ENCODE assay signal across 28 cellular contexts in genomic region chr16:85105475-85105874, GRCh38. TPM values are rescaled to one million over a fixed set of nuclear protein-coding genes. Genes with fewer than 3 reads are reported as not detected.
DNase-seq lines count a peak whose midpoint lies in the region; ATAC-seq and TF ChIP-seq lines count a peak whose summit lies in the region.
"Had no signal": no experiment of that assay in that cellular context is flagged by ENCODE, and none has a peak within 500 bp of the region (broad histone marks: within the 10 kb centered on the region; RNA-seq: fewer than 3 reads in every experiment).

No MANE protein-coding gene starts in this region.

- H3K4me1 Mint-ChIP-seq in CD8-positive, alpha-beta memory T cell, result peaks cover 45 to 56% (median 49%) of the 10 kb centered on the region in 3 donors
- peaks cover 38 to 48% of the 10 kb centered on the region in 2 donors for H3K4me1 Mint-ChIP-seq in effector memory CD8-positive, alpha-beta T cell (ENCODE audit: low read depth in 2 of 2)
- H3K4me1 Mint-ChIP-seq: mesothelial cell of epicardium, neural crest cell had no signal

- H3K27ac ChIP-seq in BLaER1 (peak overlapping the region; percentile 76), OCI-LY7 (ENCODE audit: low read depth, low read length, poor library complexity, severe bottlenecking) (peak overlapping the region; percentile 81), uterus (no peak overlapping the region)
- H3K27ac ChIP-seq in CD8-positive, alpha-beta memory T cell (ENCODE audit: low read depth, low read length), result no peak overlapping the region
- H3K27ac ChIP-seq: heart right ventricle, HL-60, left lung, tibial nerve, WERI-Rb-1 had no signal

- no peaks in the 10 kb centered on the region for H3K36me3 Mint-ChIP-seq in CD8-positive, alpha-beta memory T cell
- H3K36me3 Mint-ChIP-seq in effector memory CD8-positive, alpha-beta T cell (ENCODE audit: insufficient read depth), result peaks cover 10% of the 10 kb centered on the region
- H3K36me3 Mint-ChIP-seq: mesothelial cell of epicardium had no signal

- peak overlapping the region; percentile 86; the same call in 1 of the 2 replicates for H2AFZ ChIP-seq in OCI-LY7 (ENCODE audit: low read length)

- no peaks in the 10 kb centered on the region for H3K36me3 ChIP-seq in BLaER1
- no peaks in the 10 kb centered on the region for H3K36me3 ChIP-seq in CD8-positive, alpha-beta memory T cell (ENCODE audit: insufficient read depth, low read length)
- H3K36me3 ChIP-seq in OCI-LY7 (ENCODE audit: insufficient read depth, low read length), result no peaks in the 10 kb centered on the region
- H3K36me3 ChIP-seq in uterus, result no peaks in the 10 kb centered on the region
- H3K36me3 ChIP-seq: heart right ventricle, left lung, tibial nerve, WERI-Rb-1 had no signal

- H3K9me3 Mint-ChIP-seq in CD8-positive, alpha-beta memory T cell, result no peaks in the 10 kb centered on the region
- H3K9me3 Mint-ChIP-seq in effector memory CD8-positive, alpha-beta T cell, result no peaks in the 10 kb centered on the region
- H3K9me3 Mint-ChIP-seq: activated T-cell treated with anti-CD3 and anti-CD28 coated beads, Interleukin-2, amount 50 U/mL, for 72 hours; dendritic cell treated with granulocyte-macrophage colony-stimulating factor and Interleukin-4, amounts not matched to agents 40 ng/mL and 50 ng/mL, for 4 days; mesothelial cell of epicardium; neural crest cell; stimulated activated naive CD8-positive, alpha-beta T cell treated with anti-CD3 and anti-CD28 coated beads, Interleukin-15, Interleukin-2, amounts not matched to agents 100 ng/mL and 50 ng/mL, for 24 hours; T-helper 2 cell treated with Interferon-gamma antibody and Interleukin-4, amounts not matched to agents 5 μg/mL and 100 μg/mL, for 36 hours had no signal

- POLR2A ChIA-PET in CD8-positive, alpha-beta memory T cell (lab: Charles Lee), result interaction anchor here (1.0 to 1.6 kb wide), 3 partner anchors 9 to 77 kb away, joined by 3 to 6 read pairs (median 4); no protein-coding TSS in a partner anchor
- POLR2A ChIA-PET in OCI-LY7 (lab: Charles Lee), result interaction anchor here (0.5 to 1.4 kb wide), 6 partner anchors 9 to 240 kb away, joined by 3 to 4 read pairs (median 4); no protein-coding TSS in a partner anchor

- peak overlapping the region in 5 of 7 donors; percentile 37 to 82 (median 76) for H3K4me3 Mint-ChIP-seq in CD8-positive, alpha-beta memory T cell
- peak overlapping the region; percentile 70 to 75 for H3K4me3 Mint-ChIP-seq in effector memory CD8-positive, alpha-beta T cell
- H3K4me3 Mint-ChIP-seq: dendritic cell treated with granulocyte-macrophage colony-stimulating factor and Interleukin-4, amounts not matched to agents 40 ng/mL and 50 ng/mL, for 4 days; mesothelial cell of epicardium; neural crest cell; stimulated activated naive CD8-positive, alpha-beta T cell treated with anti-CD3 and anti-CD28 coated beads, Interleukin-15, Interleukin-2, amounts not matched to agents 100 ng/mL and 50 ng/mL, for 24 hours had no signal

- H3K27ac Mint-ChIP-seq in CD8-positive, alpha-beta memory T cell, result peak overlapping the region; percentile 81 to 95 (median 90)
- peak overlapping the region; percentile 87 to 93 for H3K27ac Mint-ChIP-seq in effector memory CD8-positive, alpha-beta T cell
- H3K27ac Mint-ChIP-seq: activated T-cell treated with anti-CD3 and anti-CD28 coated beads, Interleukin-2, amount 50 U/mL, for 72 hours; mesothelial cell of epicardium had no signal

- DNase-seq in CD8-positive, alpha-beta memory T cell, result no peak
- DNase-seq in OCI-LY7 (ENCODE audit: low spot score), result peak; percentile 35
- no peak for DNase-seq in effector memory CD8-positive, alpha-beta T cell
- DNase-seq in anterior cingulate cortex (lab: John Stamatoyannopoulos, UW), result no peak
- no peak for DNase-seq in uterus
- DNase-seq in nucleus accumbens (lab: John Stamatoyannopoulos, UW), result no peak
- DNase-seq: Calu3, heart right ventricle, IMR-90, left lung, MM.1S, NCI-H2029, NCI-H345 had no signal

- no peaks in the 10 kb centered on the region for H3K79me2 ChIP-seq in OCI-LY7 (ENCODE audit: insufficient read depth, low read depth, low read length)

- H3K9ac ChIP-seq in BLaER1, result peak overlapping the region; percentile 39; the same call in 1 of the 2 replicates

- H4K20me1 ChIP-seq in BLaER1 (no peaks in the 10 kb centered on the region), OCI-LY7 (ENCODE audit: insufficient read depth, low read length) (no peaks in the 10 kb centered on the region)

- CTCF ChIA-PET in CD8-positive, alpha-beta memory T cell (lab: Charles Lee), result interaction anchor here (1.2 kb wide), 1 partner anchor 9 kb away, joined by 11 read pairs; no protein-coding TSS in a partner anchor
- CTCF ChIA-PET in OCI-LY7 (lab: Charles Lee; ENCODE audit: unreplicated experiment), result interaction anchor here (0.6 to 1.7 kb wide), 3 partner anchors 9 to 79 kb away, joined by 3 to 6 read pairs (median 5); no protein-coding TSS in a partner anchor

- peak; percentile 2 for ATAC-seq in effector memory CD8-positive, alpha-beta T cell (replicated peaks)
- no peak for ATAC-seq in HG03442 (IDR thresholded peaks at IDR 0.05; ENCODE audit: unreplicated experiment)
- ATAC-seq: HCT116 had no signal

- no peaks in the 10 kb centered on the region for H3K9me3 ChIP-seq in BLaER1
- H3K9me3 ChIP-seq in CD8-positive, alpha-beta memory T cell (ENCODE audit: low read length), result no peaks in the 10 kb centered on the region
- H3K9me3 ChIP-seq in OCI-LY7 (ENCODE audit: low read length), result no peaks in the 10 kb centered on the region
- H3K9me3 ChIP-seq in uterus, result no peaks in the 10 kb centered on the region
- H3K9me3 ChIP-seq: heart right ventricle, left lung, psoas muscle, tibial nerve had no signal

- TF ChIP-seq CTCF in OCI-LY7 (conservative IDR thresholded peaks at IDR 0.05; ENCODE audit: low read length) (no peak), uterus (IDR thresholded peaks at IDR 0.05) (no peak)

- H3K4me1 ChIP-seq in BLaER1, result peaks cover 82% of the 10 kb centered on the region
- peaks cover 43% of the 10 kb centered on the region for H3K4me1 ChIP-seq in CD8-positive, alpha-beta memory T cell (ENCODE audit: insufficient read depth, low read length)
- H3K4me1 ChIP-seq in OCI-LY7 (ENCODE audit: insufficient read depth, low read length, poor library complexity, severe bottlenecking), result peaks cover 46% of the 10 kb centered on the region
- H3K4me1 ChIP-seq in uterus, result no peaks in the 10 kb centered on the region

- no peaks in the 10 kb centered on the region for H3K9me2 ChIP-seq in OCI-LY7 (ENCODE audit: insufficient read depth, low read length)

- BruUV-seq in OCI-LY7 (replicated peaks; lab: Mats Ljungman, UMichigan), result no TSS peak

- H3K27me3 Mint-ChIP-seq in CD8-positive, alpha-beta memory T cell, result no peaks in the 10 kb centered on the region
- H3K27me3 Mint-ChIP-seq in effector memory CD8-positive, alpha-beta T cell, result no peaks in the 10 kb centered on the region
- H3K27me3 Mint-ChIP-seq: stimulated activated naive CD8-positive, alpha-beta T cell treated with anti-CD3 and anti-CD28 coated beads, Interleukin-15, Interleukin-2, amounts not matched to agents 100 ng/mL and 50 ng/mL, for 24 hours had no signal

- intact Hi-C loops in OCI-LY7 (cut with micrococcal nuclease; ENCODE audit: unreplicated experiment) (no loop called here), uterus (cut with DNase I; ENCODE audit: low total_unique reads) (no loop called here)

- H3K4me2 ChIP-seq in BLaER1 (peak overlapping the region; percentile 87), OCI-LY7 (ENCODE audit: low read length) (peak overlapping the region; percentile 49)

- no peak overlapping the region for H3K4me3 ChIP-seq in BLaER1
- no peak overlapping the region for H3K4me3 ChIP-seq in CD8-positive, alpha-beta memory T cell (ENCODE audit: low read length)
- no peak overlapping the region for H3K4me3 ChIP-seq in OCI-LY7 (ENCODE audit: low read depth, low read length, poor library complexity, severe bottlenecking)
- no peak overlapping the region for H3K4me3 ChIP-seq in uterus
- H3K4me3 ChIP-seq: heart right ventricle, left lung, psoas muscle, tibial nerve had no signal

- no peak for TF ChIP-seq POLR2A in uterus (IDR thresholded peaks at IDR 0.05)

- H3K27me3 ChIP-seq in BLaER1 (no peaks in the 10 kb centered on the region), uterus (no peaks in the 10 kb centered on the region)
- no peaks in the 10 kb centered on the region for H3K27me3 ChIP-seq in CD8-positive, alpha-beta memory T cell (ENCODE audit: insufficient read depth, low read length, poor library complexity, severe bottlenecking)
- H3K27me3 ChIP-seq: heart right ventricle, left lung, tibial nerve had no signal

RNA-seq across cellular contexts. Expression of gene CIBAR2, which starts 6.8 kb away (rescaled TPM):
- total RNA-seq in CD8-positive, alpha-beta memory T cell, result not detected
- polyA plus RNA-seq in CD8-positive, alpha-beta memory T cell, result not detected
- total RNA-seq in OCI-LY7 (2014; rRNA removed; shearing (Covaris generic)), result 0.50 TPM in 1 of 2 replicates, not detected in the other
- total RNA-seq in OCI-LY7 (2022) (not detected in 2 replicates), uterus (1 to 10 TPM in 1 of 4 donors, not detected in 3; 2.4 TPM)
- total RNA-seq: activated T-cell treated with anti-CD3 and anti-CD28 coated beads, Interleukin-2, amount 50 U/mL, for 72 hours; Calu3; endothelial cell of umbilical vein; heart right ventricle; mesothelial cell of epicardium; neural crest cell; tibial nerve had no signal
- polyA plus RNA-seq: adipose tissue, heart right ventricle, psoas muscle had no signal

Comparison
In these comparisons a context has a peak if more than half of its experiments do, and no peak if none do; other contexts are left out.
1. H3K27ac ChIP-seq: peak in BLaER1 (single experiment) and OCI-LY7 (single experiment); none in CD8-positive, alpha-beta memory T cell (single experiment) and uterus (0 of 2).